6 cellular contexts compared by ENCODE assay signal in the genomic region with DNA sequence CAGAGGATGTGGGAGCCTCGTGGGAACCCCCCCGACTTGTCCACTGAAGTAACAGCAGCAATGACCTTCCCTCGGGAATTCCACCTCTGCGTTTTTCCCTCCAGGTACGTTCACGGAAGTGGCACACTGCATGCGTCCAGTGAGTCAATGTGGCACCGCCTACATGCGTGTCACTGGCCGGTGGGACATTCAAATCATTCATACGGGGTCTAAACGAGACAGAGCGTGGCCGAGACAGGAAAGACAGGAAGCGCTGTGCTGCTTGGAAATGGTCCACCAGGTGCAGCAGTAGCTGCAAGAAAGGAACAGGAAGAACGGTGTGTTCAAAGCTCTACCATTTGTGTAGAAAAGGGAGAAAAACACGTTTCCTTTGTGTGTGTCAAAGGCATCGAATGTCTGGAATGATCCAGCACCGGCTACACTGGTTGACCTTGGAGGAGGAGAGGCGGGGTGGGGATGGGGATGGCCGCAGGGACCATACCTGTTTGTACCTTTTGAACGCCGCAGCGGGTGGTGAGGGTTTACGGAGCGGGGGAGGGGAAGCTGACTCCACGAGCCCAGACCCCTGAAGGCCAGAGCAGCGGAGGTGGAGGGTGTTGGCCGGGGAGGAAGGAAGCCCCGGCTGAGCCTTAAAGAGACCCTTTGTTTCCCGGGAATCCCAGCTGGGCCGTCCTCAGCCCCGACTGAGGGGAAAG. TPM values are rescaled to one million over a fixed set of nuclear protein-coding genes. Genes with fewer than 3 reads are reported as not detected.
DNase-seq lines count a peak whose midpoint lies in the region; ATAC-seq and TF ChIP-seq lines count a peak whose summit lies in the region.

No MANE protein-coding gene starts in this region.

- 10 to 29% (median 22%) methylated on average over 26 to 33 of the region's 33 CpGs for WGBS in adrenal gland, 4 donors

- peaks cover 26% of the 10 kb centered on the region for H3K4me1 ChIP-seq in Karpas-422 (ENCODE audit: low read length)
- peaks cover 26 to 41% of the 10 kb centered on the region in 2 donors for H3K4me1 ChIP-seq in adrenal gland (replicated peaks in 1 of 2)

- H3K36me3 Mint-ChIP-seq in natural killer cell: no peaks in the 10 kb centered on the region

- H3K27ac ChIP-seq in Karpas-422 (ENCODE audit: low read length): no peak overlapping the region
- peak overlapping the region; percentile 29 to 88 (median 35) for H3K27ac ChIP-seq in adrenal gland

- H3K4me2 ChIP-seq in Karpas-422 (ENCODE audit: low read depth, low read length, poor library complexity, severe bottlenecking): peak overlapping the region; percentile 99

- H3K27me3 ChIP-seq in Karpas-422 (ENCODE audit: low read length) (no peaks in the 10 kb centered on the region), adrenal gland (no peaks in the 10 kb centered on the region)

- H3K36me3 ChIP-seq in Karpas-422 (ENCODE audit: insufficient read depth, low read length): no peaks in the 10 kb centered on the region
- no peaks in the 10 kb centered on the region for H3K36me3 ChIP-seq in adrenal gland (replicated peaks in 1 of 2)

- no peaks in the 10 kb centered on the region; the same call in 1 of the 2 replicates for H4K20me1 ChIP-seq in Karpas-422 (ENCODE audit: insufficient read depth, low read depth, low read length)

- peak in 2 of 3 donors; percentile 19 to 46 for ATAC-seq in natural killer cell
- ATAC-seq in HG02763 (IDR thresholded peaks at IDR 0.05; ENCODE audit: unreplicated experiment): no peak
- ATAC-seq in HG03565 (IDR thresholded peaks at IDR 0.05; ENCODE audit: unreplicated experiment): no peak

- H3K27me3 Mint-ChIP-seq in natural killer cell (ENCODE audit: low read depth in 2 of 2): no peaks in the 10 kb centered on the region

- H3K9me2 ChIP-seq in Karpas-422 (replicated peaks; ENCODE audit: insufficient read depth, low read length): no peaks in the 10 kb centered on the region

- peak overlapping the region; percentile 93 for H3K9ac ChIP-seq in Karpas-422 (ENCODE audit: low read length)

- no peak overlapping the region; the same call in 1 of the 2 replicates for H2AFZ ChIP-seq in Karpas-422 (ENCODE audit: low read length)

- H3K4me3 ChIP-seq in Karpas-422 (ENCODE audit: low read length) (peak overlapping the region; percentile 99), adrenal gland (peak overlapping the region in 2 of 4 donors; percentile 92 to 96)

- peak overlapping the region; percentile 73 to 77 for H3K27ac Mint-ChIP-seq in natural killer cell

- TF ChIP-seq CTCF in adrenal gland (IDR thresholded peaks at IDR 0.05) (no peak), natural killer cell (IDR thresholded peaks at IDR 0.05) (no peak)

- no peaks in the 10 kb centered on the region for H3K9me3 Mint-ChIP-seq in natural killer cell

- peak overlapping the region; percentile 86 for H3K4me3 Mint-ChIP-seq in natural killer cell

- peaks cover 10 to 22% of the 10 kb centered on the region in 2 donors for H3K4me1 Mint-ChIP-seq in natural killer cell

- H3K9me3 ChIP-seq in Karpas-422 (ENCODE audit: low read length) (no peaks in the 10 kb centered on the region), adrenal gland (replicated peaks in 1 of 3) (no peaks in the 10 kb centered on the region)

- DNase-seq in Karpas-422 (peak; percentile 84), adrenal gland (peak in 6 of 7 donors; percentile 56 to 82 (median 66)), natural killer cell (peak; percentile 51), dedifferentiated amniotic fluid mesenchymal stem cell (ENCODE audit: extremely low spot score) (no peak)

- H3K79me2 ChIP-seq in Karpas-422 (ENCODE audit: low read length): peaks cover 13% of the 10 kb centered on the region

- TF ChIP-seq POLR2A in adrenal gland (IDR thresholded peaks at IDR 0.05): no peak

- intact Hi-C loops in adrenal gland (cut with DNase I): no loop called here
- intact Hi-C loops in natural killer cell (cut with micrococcal nuclease): no loop called here

RNA-seq across cellular contexts. Expression of a gene that starts 1.7 kb away (rescaled TPM):
- total RNA-seq in Karpas-422 (2014; rRNA removed; shearing (Covaris generic); ENCODE audit: low replicate concordance): 50.0 and 58.1 TPM in 2 replicates
- total RNA-seq in adrenal gland: 10 to 100 TPM; 31.7 to 66.7 (median 47.5) TPM
- 10 to 100 TPM; 18.2 to 55.5 (median 39.0) TPM for polyA plus RNA-seq in adrenal gland
- total RNA-seq in natural killer cell: 10 to 100 TPM; 48.0 to 66.7 (median 54.2) TPM

RNA-seq across cellular contexts. Expression of a gene that starts 13.1 kb away (rescaled TPM):
- 38.1 and 103 TPM in 2 replicates for total RNA-seq in Karpas-422 (2014; rRNA removed; shearing (Covaris generic); ENCODE audit: low replicate concordance)
- 100 to 1,000 TPM in 3 of 8 donors, 10 to 100 TPM in 5; 65.2 to 132 (median 81.4) TPM for total RNA-seq in adrenal gland
- 100 to 1,000 TPM in 2 of 3 donors, 10 to 100 TPM in 1; 42.9 to 155 (median 123) TPM for polyA plus RNA-seq in adrenal gland
- total RNA-seq in natural killer cell: 10 to 100 TPM; 33.9 to 38.9 (median 37.5) TPM

RNA-seq across cellular contexts. Expression of a gene that starts 13.5 kb away (rescaled TPM):
- total RNA-seq in Karpas-422 (2014; rRNA removed; shearing (Covaris generic); ENCODE audit: low replicate concordance): 102 and 190 TPM in 2 replicates
- total RNA-seq in adrenal gland (100 to 1,000 TPM; 127 to 214 (median 157) TPM), natural killer cell (10 to 100 TPM; 10.7 to 27.4 (median 25.4) TPM)
- polyA plus RNA-seq in adrenal gland: 100 to 1,000 TPM in 2 of 3 donors, 10 to 100 TPM in 1; 67.8 to 492 (median 347) TPM

RNA-seq across cellular contexts. Expression of a gene that starts 18.2 kb away (rescaled TPM):
- total RNA-seq in Karpas-422 (2014; rRNA removed; shearing (Covaris generic); ENCODE audit: low replicate concordance): 5.3 and 10.4 TPM in 2 replicates
- 10 to 100 TPM; 29.6 to 65.5 (median 41.7) TPM for total RNA-seq in adrenal gland
- 100 to 1,000 TPM in 2 of 3 donors, 1 to 10 TPM in 1; 5.9 to 143 (median 105) TPM for polyA plus RNA-seq in adrenal gland
- total RNA-seq in natural killer cell: 10 to 100 TPM in 2 of 3 donors, 1 to 10 TPM in 1; 9.5 to 13.0 (median 12.9) TPM

RNA-seq across cellular contexts. Expression of a gene that starts 30.9 kb away (rescaled TPM):
- 14.6 and 46.4 TPM in 2 replicates for total RNA-seq in Karpas-422 (2014; rRNA removed; shearing (Covaris generic); ENCODE audit: low replicate concordance)
- total RNA-seq in adrenal gland (10 to 100 TPM; 13.7 to 22.4 (median 20.4) TPM), natural killer cell (100 to 1,000 TPM; 100 to 122 (median 106) TPM)
- polyA plus RNA-seq in adrenal gland: 10 to 100 TPM in 2 of 3 donors, 1 to 10 TPM in 1; 5.6 to 16.3 (median 13.8) TPM

Comparison
In these comparisons a context has a peak if more than half of its experiments do, and no peak if none do; other contexts are left out.
1. ATAC-seq: peak in natural killer cell (2 of 3); none in HG02763 (single experiment) and HG03565 (single experiment).